Comparison of ENCODE assay signal across 19 cellular contexts in the genomic region with DNA sequence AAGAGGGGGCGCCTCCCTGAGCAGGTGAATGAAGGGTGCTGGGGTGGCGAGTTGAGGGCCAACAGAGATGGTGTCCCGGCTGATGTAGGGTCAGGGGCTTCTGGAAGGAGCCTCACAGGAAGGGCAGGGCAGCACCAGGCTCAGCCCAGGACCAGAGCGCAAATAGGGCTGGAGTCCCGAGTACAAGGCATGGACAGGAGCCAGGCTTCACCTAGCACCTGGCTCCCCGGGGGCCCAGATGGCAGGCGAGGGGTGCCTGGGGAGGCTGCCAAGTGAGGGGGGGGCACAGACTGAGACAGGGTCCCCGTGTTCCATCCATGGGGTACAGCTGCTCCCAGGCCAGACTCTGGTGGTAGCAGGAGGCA.
DNase-seq lines count a peak whose midpoint lies in the region; ATAC-seq, FAIRE-seq and TF ChIP-seq lines count a peak whose summit lies in the region.
"Had no signal": no experiment of that assay in that cellular context is flagged by ENCODE, and none has a peak within 500 bp of the region (broad histone marks: within the 10 kb centered on the region; RNA-seq: fewer than 3 reads in every experiment).

No MANE protein-coding gene starts in this region.

- peaks cover 29 to 53% of the 10 kb centered on the region in 2 donors for H3K4me1 ChIP-seq in adrenal gland (replicated peaks in 1 of 2)
- peaks cover 8% of the 10 kb centered on the region for H3K4me1 ChIP-seq in HepG2 (ENCODE audit: insufficient read depth, low read length)
- no peaks in the 10 kb centered on the region for H3K4me1 ChIP-seq in upper lobe of right lung

- peak; percentile 12 for DNase-seq in left cardiac atrium
- no peak for DNase-seq in Right ventricle myocardium inferior (ENCODE audit: missing footprints)
- DNase-seq in adrenal gland: peak in 5 of 7 donors; percentile 9 to 31 (median 17)
- DNase-seq in HepG2 (ENCODE audit: low spot score): no peak
- DNase-seq in upper lobe of right lung: peak; percentile 47
- DNase-seq in GM10248 (ENCODE audit: extremely low spot score): no peak
- no peak for DNase-seq in midbrain (lab: John Stamatoyannopoulos, UW)
- DNase-seq: HFFc6; NCI-H1417; NCI-H187; NCI-H2107; NCI-H510A; NCI-H748 treated with DMSO at 0.1 percent for 48 hours; NK-92 treated with Interleukin-12 subunit alpha and Interleukin-12 subunit beta, amount 100 ng/mL, for 24 hours; SIG-M5 had no signal

- H3K27ac ChIP-seq in adrenal gland (peak overlapping the region in 3 of 5 donors; percentile 66 to 84 (median 69)), HepG2 (ENCODE audit: extremely low read length, insufficient read depth, low read length) (no peak overlapping the region), upper lobe of right lung (no peak overlapping the region)
- H3K27ac ChIP-seq: KMS-11 had no signal

- no peaks in the 10 kb centered on the region for H4K20me1 ChIP-seq in HepG2 (ENCODE audit: insufficient read depth, low read length)

- H3K27me3 ChIP-seq in adrenal gland: no peaks in the 10 kb centered on the region
- H3K27me3 ChIP-seq in HepG2 (ENCODE audit: control insufficient read depth in 1 of 2, insufficient read depth in 2 of 2, low read length in 2 of 2): peaks cover 4 to 74% of the 10 kb centered on the region in 2 experiments
- H3K27me3 ChIP-seq in upper lobe of right lung: no peaks in the 10 kb centered on the region

- TF ChIP-seq RAD21 in HepG2 (CRISPR knock-in tag; IDR thresholded peaks at IDR 0.05): no peak

- CTCF ChIA-PET in HepG2 (lab: Yijun Ruan, JAX; ENCODE audit: low intra/inter-chr PET ratio, low total read pairs) (no interaction called here), GM10248 (lab: Yijun Ruan, JAX) (interaction anchor here (0.9 to 1.5 kb wide), 3 partner anchors 16 to 341 kb away, joined by 3 to 4 read pairs (median 3); no protein-coding TSS in a partner anchor)

- TF ChIP-seq POLR2A in adrenal gland (IDR thresholded peaks at IDR 0.05): no peak
- no peak for TF ChIP-seq POLR2A in HepG2 (IDR thresholded peaks at IDR 0.05; ENCODE audit: insufficient read depth in 1 of 2, low read depth in 2 of 2, low read length in 2 of 2)

- in situ Hi-C loops in HepG2 (cut with HindIII; ENCODE audit: extremely low pct_ligation_motif_present, low pct_unique_long_range_greater_than_20kb): no loop called here

- H3K36me3 ChIP-seq in adrenal gland (replicated peaks in 1 of 2) (no peaks in the 10 kb centered on the region), HepG2 (replicated peaks in 1 of 2; ENCODE audit: control insufficient read depth in 1 of 2, insufficient read depth in 2 of 2, low read length in 2 of 2) (no peaks in the 10 kb centered on the region), upper lobe of right lung (no peaks in the 10 kb centered on the region)

- H3K9ac ChIP-seq in HepG2 (ENCODE audit: insufficient read depth, low read depth, low read length): no peak overlapping the region
- H3K9ac ChIP-seq: KMS-11 had no signal

- ATAC-seq in left cardiac atrium (peak in 1 of 2 donors; percentile 6), Right ventricle myocardium inferior (no peak), HepG2 (peak; percentile 37; the same call in 2 of the 3 replicates), upper lobe of right lung (no peak), GM21447 (IDR thresholded peaks at IDR 0.05; ENCODE audit: unreplicated experiment) (no peak)

- H3K4me2 ChIP-seq in HepG2 (ENCODE audit: low read depth, low read length): no peak overlapping the region
- H3K4me2 ChIP-seq: KMS-11 had no signal

- no peaks in the 10 kb centered on the region for H3K9me3 ChIP-seq in adrenal gland (replicated peaks in 1 of 3)
- no peaks in the 10 kb centered on the region for H3K9me3 ChIP-seq in HepG2 (ENCODE audit: low read length)
- no peaks in the 10 kb centered on the region for H3K9me3 ChIP-seq in upper lobe of right lung

- TF ChIP-seq EP300 in HepG2 (IDR thresholded peaks at IDR 0.05; ENCODE audit: low read depth in 2 of 2, low read length in 2 of 2) (no peak), HepG2 (CRISPR knock-in tag; IDR thresholded peaks at IDR 0.05; ENCODE audit: borderline replicate concordance) (no peak)

- intact Hi-C loops in left cardiac atrium (cut with DNase I) (loop anchor here in 1 of 2 donors (10.0 kb wide), 1 partner anchor 74 kb away; no protein-coding TSS in a partner anchor), Right ventricle myocardium inferior (cut with DNase I) (no loop called here), adrenal gland (cut with DNase I) (no loop called here), HepG2 (cut with micrococcal nuclease; ENCODE audit: unreplicated experiment) (no loop called here), upper lobe of right lung (cut with DNase I) (no loop called here)

- H3K4me3 ChIP-seq in adrenal gland (no peak overlapping the region), HepG2 (replicated peaks in 1 of 3; ENCODE audit: insufficient read depth in 1 of 3, low read depth in 2 of 3, low read length in 3 of 3) (no peak overlapping the region), upper lobe of right lung (no peak overlapping the region)

- 73 to 79% (median 76%) methylated on average over 8 of the region's 8 CpGs for WGBS in adrenal gland, 4 donors
- WGBS in HepG2 (ENCODE audit: low lambda C conversion rate): 23% methylated on average over 4 of the region's 8 CpGs

- no peak for FAIRE-seq in HepG2 (lab: Jason Lieb, UNC)
- FAIRE-seq: D721Med, H54 had no signal

- POLR2A ChIA-PET in HepG2 (lab: Yijun Ruan, JAX) (no interaction called here), GM10248 (lab: Yijun Ruan, JAX) (no interaction called here)

- H3K79me2 ChIP-seq in HepG2 (ENCODE audit: insufficient read depth, low read length): no peaks in the 10 kb centered on the region

- no TSS peak for BruUV-seq in HepG2 (replicated peaks; lab: Mats Ljungman, UMichigan)

- TF ChIP-seq CTCF in adrenal gland (IDR thresholded peaks at IDR 0.05) (no peak), HepG2 (CRISPR knock-in tag; IDR thresholded peaks at IDR 0.05) (no peak), upper lobe of right lung (IDR thresholded peaks at IDR 0.05) (no peak), GM10248 (IDR thresholded peaks at IDR 0.05; ENCODE audit: control extremely low read depth, extremely low read depth, low read depth, missing control alignments) (no peak)

- H2AFZ ChIP-seq in HepG2 (ENCODE audit: low read length): no peak overlapping the region

TF ChIP-seq in HepG2, 621 proteins besides CTCF, POLR2A, EP300 and RAD21:
- no peak for TF ChIP-seq ZNF589 (CRISPR knock-in tag; conservative IDR thresholded peaks at IDR 0.05)
- no peak for TF ChIP-seq SMAD3 (CRISPR knock-in tag; IDR thresholded peaks at IDR 0.05)
- no peak for TF ChIP-seq ZSCAN20 (CRISPR knock-in tag; IDR thresholded peaks at IDR 0.05; ENCODE audit: borderline replicate concordance)
- TF ChIP-seq KLF12 (CRISPR knock-in tag; IDR thresholded peaks at IDR 0.05; ENCODE audit: borderline replicate concordance): no peak
- no peak for TF ChIP-seq ZNF547 (CRISPR knock-in tag; IDR thresholded peaks at IDR 0.05)
- TF ChIP-seq, protein P1, sequence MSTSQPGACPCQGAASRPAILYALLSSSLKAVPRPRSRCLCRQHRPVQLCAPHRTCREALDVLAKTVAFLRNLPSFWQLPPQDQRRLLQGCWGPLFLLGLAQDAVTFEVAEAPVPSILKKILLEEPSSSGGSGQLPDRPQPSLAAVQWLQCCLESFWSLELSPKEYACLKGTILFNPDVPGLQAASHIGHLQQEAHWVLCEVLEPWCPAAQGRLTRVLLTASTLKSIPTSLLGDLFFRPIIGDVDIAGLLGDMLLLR (CRISPR knock-in tag; IDR thresholded peaks at IDR 0.05): no peak
- no peak for TF ChIP-seq RNF2 (conservative IDR thresholded peaks at IDR 0.05; ENCODE audit: low read depth)
- no peak for TF ChIP-seq ZNF841 (CRISPR knock-in tag; IDR thresholded peaks at IDR 0.05; ENCODE audit: borderline replicate concordance)
- no peak for TF ChIP-seq CEBPB (IDR thresholded peaks at IDR 0.05; ENCODE audit: borderline replicate concordance, low read depth, low read length)
- TF ChIP-seq ZNF256 (CRISPR knock-in tag; conservative IDR thresholded peaks at IDR 0.05): no peak
- no peak for TF ChIP-seq BRD4 (CRISPR knock-in tag; IDR thresholded peaks at IDR 0.05)
- TF ChIP-seq SNAPC2 (CRISPR knock-in tag; IDR thresholded peaks at IDR 0.05): no peak
- no peak for TF ChIP-seq MZF1 (CRISPR knock-in tag; IDR thresholded peaks at IDR 0.05; ENCODE audit: borderline replicate concordance)
- TF ChIP-seq, protein P2, sequence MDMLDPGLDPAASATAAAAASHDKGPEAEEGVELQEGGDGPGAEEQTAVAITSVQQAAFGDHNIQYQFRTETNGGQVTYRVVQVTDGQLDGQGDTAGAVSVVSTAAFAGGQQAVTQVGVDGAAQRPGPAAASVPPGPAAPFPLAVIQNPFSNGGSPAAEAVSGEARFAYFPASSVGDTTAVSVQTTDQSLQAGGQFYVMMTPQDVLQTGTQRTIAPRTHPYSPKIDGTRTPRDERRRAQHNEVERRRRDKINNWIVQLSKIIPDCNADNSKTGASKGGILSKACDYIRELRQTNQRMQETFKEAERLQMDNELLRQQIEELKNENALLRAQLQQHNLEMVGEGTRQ (IDR thresholded peaks at IDR 0.05; ENCODE audit: low read depth, low read length): no peak
- TF ChIP-seq, protein P2 (CRISPR knock-in tag; IDR thresholded peaks at IDR 0.05; ENCODE audit: borderline replicate concordance): no peak
- TF ChIP-seq, protein P3, sequence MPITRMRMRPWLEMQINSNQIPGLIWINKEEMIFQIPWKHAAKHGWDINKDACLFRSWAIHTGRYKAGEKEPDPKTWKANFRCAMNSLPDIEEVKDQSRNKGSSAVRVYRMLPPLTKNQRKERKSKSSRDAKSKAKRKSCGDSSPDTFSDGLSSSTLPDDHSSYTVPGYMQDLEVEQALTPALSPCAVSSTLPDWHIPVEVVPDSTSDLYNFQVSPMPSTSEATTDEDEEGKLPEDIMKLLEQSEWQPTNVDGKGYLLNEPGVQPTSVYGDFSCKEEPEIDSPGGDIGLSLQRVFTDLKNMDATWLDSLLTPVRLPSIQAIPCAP (CRISPR knock-in tag; IDR thresholded peaks at IDR 0.05; ENCODE audit: low read depth): no peak

Comparison
In these comparisons a context has a peak if more than half of its experiments do, and no peak if none do; other contexts are left out.
1. DNase-seq: peak in left cardiac atrium (single experiment), adrenal gland (5 of 7) and upper lobe of right lung (single experiment); none in Right ventricle myocardium inferior (single experiment), HepG2 (single experiment), GM10248 (single experiment) and midbrain (single experiment).
2. H3K27ac ChIP-seq: peak in adrenal gland (3 of 5); none in HepG2 (single experiment) and upper lobe of right lung (single experiment).